ENCODE assay signal across 16 cellular contexts in the genomic region with DNA sequence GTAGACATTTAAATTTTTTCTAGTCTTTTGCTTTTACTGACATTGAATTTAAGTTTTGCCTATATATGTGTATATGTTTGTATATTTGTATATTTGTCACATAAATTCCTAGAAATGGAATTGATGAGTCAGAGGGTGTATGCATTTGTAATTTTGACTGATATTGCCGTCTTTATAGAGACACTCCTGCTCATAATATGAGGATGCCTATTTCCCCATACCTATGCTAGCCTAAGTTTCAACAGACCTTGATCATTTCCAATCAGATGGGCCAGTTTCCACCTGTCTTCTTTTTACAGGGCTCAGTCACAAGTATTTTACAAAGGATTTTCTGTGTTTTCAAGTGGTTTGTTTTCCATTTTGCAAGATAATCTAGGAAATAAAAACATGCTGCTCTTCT. TPM values are rescaled to one million over a fixed set of nuclear protein-coding genes. Genes with fewer than 3 reads are reported as not detected.
DNase-seq lines count a peak whose midpoint lies in the region; ATAC-seq and TF ChIP-seq lines count a peak whose summit lies in the region.
"Had no signal": no experiment of that assay in that cellular context is flagged by ENCODE, and none has a peak within 500 bp of the region (broad histone marks: within the 10 kb centered on the region; RNA-seq: fewer than 3 reads in every experiment).

No MANE protein-coding gene starts in this region.

- TF ChIP-seq CTCF in left ventricle myocardium inferior (IDR thresholded peaks at IDR 0.05; ENCODE audit: borderline replicate concordance) (no peak), chondrocyte (IDR thresholded peaks at IDR 0.05) (no peak), tibial artery (IDR thresholded peaks at IDR 0.05) (no peak)

- H3K27me3 ChIP-seq in left ventricle myocardium inferior (ENCODE audit: low read depth) (no peaks in the 10 kb centered on the region), tibial artery (no peaks in the 10 kb centered on the region)

- H3K27ac ChIP-seq in left ventricle myocardium inferior (replicated peaks) (peak overlapping the region; percentile 30), tibial artery (peak overlapping the region; percentile 43 to 96)
- H3K27ac ChIP-seq: HL-60 had no signal

- H3K4me1 ChIP-seq in left ventricle myocardium inferior: peaks cover 100% of the 10 kb centered on the region
- peaks cover 0 to 100% (median 54%) of the 10 kb centered on the region in 4 donors for H3K4me1 ChIP-seq in tibial artery

- H3K27ac Mint-ChIP-seq in chondrocyte (ENCODE audit: unreplicated experiment): peak overlapping the region; percentile 61

- no peaks in the 10 kb centered on the region for H3K36me3 ChIP-seq in left ventricle myocardium inferior
- H3K36me3 ChIP-seq in tibial artery: no peaks in the 10 kb centered on the region

- no peaks in the 10 kb centered on the region for H3K27me3 Mint-ChIP-seq in chondrocyte (ENCODE audit: low read depth)

- ATAC-seq in Right ventricle myocardium superior (ENCODE audit: poor library complexity) (no peak), left lobe of liver (peak; percentile 81), GM18867 (IDR thresholded peaks at IDR 0.05; ENCODE audit: unreplicated experiment) (no peak)
- ATAC-seq: HCT116 had no signal

- no peak overlapping the region for H3K4me3 Mint-ChIP-seq in chondrocyte (ENCODE audit: unreplicated experiment)

- H3K9me3 Mint-ChIP-seq in chondrocyte (ENCODE audit: low read depth): no peaks in the 10 kb centered on the region

- H3K36me3 Mint-ChIP-seq in chondrocyte (ENCODE audit: low read depth): peaks cover 11% of the 10 kb centered on the region

- H3K9me3 ChIP-seq in left ventricle myocardium inferior (replicated peaks) (no peaks in the 10 kb centered on the region), tibial artery (no peaks in the 10 kb centered on the region)

- intact Hi-C loops in left ventricle myocardium inferior (cut with micrococcal nuclease): no loop called here
- intact Hi-C loops in Right ventricle myocardium superior (cut with DNase I): no loop called here
- intact Hi-C loops in tibial artery (cut with DNase I; ENCODE audit: low total_unique reads): no loop called here

- DNase-seq in left ventricle myocardium inferior (no peak), Right ventricle myocardium superior (no peak), chondrocyte (ENCODE audit: low spot score) (no peak), left lobe of liver (ENCODE audit: low spot score) (no peak), tibial artery (no peak), NCI-H146 treated with DMSO at 0.1 percent for 48 hours (lab: John Stamatoyannopoulos, UW; ENCODE audit: unreplicated experiment) (no peak), glomerular visceral epithelial cell (ENCODE audit: extremely low spot score) (no peak)
- DNase-seq: C1 segment of cervical spinal cord; NCI-H1417 treated with DMSO at 0.1 percent for 48 hours; NCI-H2029; NCI-H2171; NCI-H446; NK-92 treated with Interleukin-12 subunit alpha and Interleukin-12 subunit beta, amount 100 ng/mL, for 24 hours had no signal

- peaks cover 93% of the 10 kb centered on the region for H3K4me1 Mint-ChIP-seq in chondrocyte (ENCODE audit: low read depth)

- H3K4me3 ChIP-seq in left ventricle myocardium inferior (peak overlapping the region; percentile 55), tibial artery (no peak overlapping the region)

RNA-seq across cellular contexts. Expression of a gene that starts 10.8 kb away (rescaled TPM):
- 982 TPM for total RNA-seq in left ventricle myocardium inferior
- total RNA-seq in Right ventricle myocardium superior: 979 TPM
- 268 to 329 TPM (median 317 TPM) in 3 replicates for total RNA-seq in chondrocyte
- total RNA-seq in left lobe of liver: 79.0 TPM
